In the genomic region with DNA sequence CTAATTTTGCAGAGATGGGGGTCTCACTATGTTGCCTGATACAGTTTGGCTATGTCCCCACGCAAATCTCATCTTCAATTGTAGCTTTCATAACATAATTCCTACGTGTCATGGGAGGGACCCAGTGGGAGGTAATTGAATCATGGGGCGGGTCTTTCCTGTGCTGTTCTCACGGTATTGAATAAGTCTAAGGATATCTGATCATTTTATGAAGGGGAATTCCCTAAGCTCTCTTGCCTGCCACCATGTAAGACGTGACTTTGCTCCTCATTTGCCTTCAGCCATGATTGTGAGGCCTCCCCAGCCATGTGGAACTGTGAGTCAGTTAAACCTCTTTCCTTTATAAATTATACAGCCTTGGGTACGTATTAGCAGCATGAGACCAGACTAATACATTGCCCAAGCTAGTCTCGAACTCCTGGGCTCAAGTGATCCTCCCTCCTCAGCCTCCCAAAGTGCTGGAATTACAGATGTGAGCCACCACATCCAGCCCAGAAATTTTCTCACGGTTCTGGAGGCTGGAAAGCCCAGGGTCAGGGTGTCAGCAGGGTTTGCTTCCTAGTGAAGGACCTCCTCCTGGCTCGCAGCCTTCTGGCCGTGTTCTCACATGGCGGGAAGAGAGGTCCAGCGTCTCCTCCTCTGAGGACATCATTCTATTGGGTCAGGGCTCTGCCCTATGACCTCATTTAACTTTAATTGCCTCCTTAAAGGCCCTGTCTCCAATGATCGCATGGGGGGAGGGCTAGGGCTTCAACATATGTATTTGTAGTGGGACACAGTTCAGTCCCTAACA, we compare ENCODE assay signal across 21 cellular contexts. TPM values are rescaled to one million over a fixed set of nuclear protein-coding genes. Genes with fewer than 3 reads are reported as not detected.
"Had no signal": no experiment of that assay in that cellular context is flagged by ENCODE, and none has a peak within 500 bp of the region (broad histone marks: within the 10 kb centered on the region; RNA-seq: fewer than 3 reads in every experiment).

No MANE protein-coding gene starts in this region.

- H3K4me3 Mint-ChIP-seq: activated B cell treated with CpG ODN at 0.5 μM for 24 hours; activated CD4-positive, alpha-beta T cell treated with anti-CD3 and anti-CD28 coated beads, Interleukin-2, amount 10 ng/mL, durations not matched to agents 7 days and 5 days; activated naive CD4-positive, alpha-beta T cell treated with anti-CD3 and anti-CD28 coated beads for 36 hours; immature natural killer cell; natural killer cell treated with Interleukin-12 subunit alpha and Interleukin-12 subunit beta and Interleukin-15 and Interleukin-18, amount 100 ng/mL, for 72 hours had no signal

- H3K27ac ChIP-seq: esophagus squamous epithelium, sigmoid colon, SJSA1, vagina had no signal

- H3K36me3 Mint-ChIP-seq: natural killer cell treated with Interleukin-12 subunit alpha and Interleukin-12 subunit beta and Interleukin-15 and Interleukin-18, amount 100 ng/mL, for 72 hours had no signal

- H3K4me3 ChIP-seq: esophagus squamous epithelium, sigmoid colon, SJSA1, tibial artery, vagina had no signal

- H3K9me3 Mint-ChIP-seq: activated CD4-positive, alpha-beta T cell treated with anti-CD3 and anti-CD28 coated beads, Interleukin-2, amount 10 ng/mL, durations not matched to agents 7 days and 5 days; activated naive CD4-positive, alpha-beta T cell treated with anti-CD3 and anti-CD28 coated beads for 36 hours; activated T-helper 2 cell treated with anti-CD3 and anti-CD28 coated beads, Interferon-gamma antibody, Interleukin-2, Interleukin-4, amounts not matched to agents 10 μg/mL and 5 μg/mL and 100 μg/mL, durations not matched to agents 14 hours and 24 hours and 36 hours; immature natural killer cell; natural killer cell treated with Interleukin-12 subunit alpha and Interleukin-12 subunit beta and Interleukin-15 and Interleukin-18, amount 100 ng/mL, for 72 hours had no signal

- DNase-seq: activated B cell treated with CpG ODN at 0.5 μM for 24 hours; activated CD4-positive, alpha-beta T cell treated with anti-CD3 and anti-CD28 coated beads, Interleukin-2, amount 10 ng/mL, durations not matched to agents 7 days and 5 days; activated naive CD4-positive, alpha-beta T cell treated with anti-CD3 and anti-CD28 coated beads for 36 hours; caudate nucleus; esophagus squamous epithelium; immature natural killer cell; mesendoderm; sigmoid colon; stimulated activated CD4-positive, alpha-beta T cell treated with anti-CD3 and anti-CD28 coated beads, Interleukin-2, amount 100 ng/mL, for 24 hours; T-helper 2 cell; tibial artery had no signal

- FAIRE-seq: astrocyte, colon had no signal

- H3K4me1 Mint-ChIP-seq: activated B cell treated with CpG ODN at 0.5 μM for 24 hours, immature natural killer cell had no signal

- H3K4me1 ChIP-seq: SJSA1, vagina had no signal

- H3K27me3 Mint-ChIP-seq: activated B cell treated with CpG ODN at 0.5 μM for 24 hours; activated CD4-positive, alpha-beta T cell treated with anti-CD3 and anti-CD28 coated beads, Interleukin-2, amount 10 ng/mL, durations not matched to agents 7 days and 5 days; natural killer cell treated with Interleukin-12 subunit alpha and Interleukin-12 subunit beta and Interleukin-15 and Interleukin-18, amount 100 ng/mL, for 72 hours had no signal

- H3K27me3 ChIP-seq: esophagus squamous epithelium, sigmoid colon, SJSA1, tibial artery, vagina had no signal

- H3K27ac Mint-ChIP-seq: activated B cell treated with CpG ODN at 0.5 μM for 24 hours; activated CD4-positive, alpha-beta T cell treated with anti-CD3 and anti-CD28 coated beads, Interleukin-2, amount 10 ng/mL, durations not matched to agents 7 days and 5 days; activated naive CD4-positive, alpha-beta T cell treated with anti-CD3 and anti-CD28 coated beads for 36 hours; activated T-helper 2 cell treated with anti-CD3 and anti-CD28 coated beads, Interferon-gamma antibody, Interleukin-2, Interleukin-4, amounts not matched to agents 10 μg/mL and 5 μg/mL and 100 μg/mL, durations not matched to agents 14 hours and 24 hours and 36 hours; natural killer cell treated with Interleukin-12 subunit alpha and Interleukin-12 subunit beta and Interleukin-15 and Interleukin-18, amount 100 ng/mL, for 72 hours had no signal

- ATAC-seq: natural killer cell treated with Interleukin-12 subunit alpha and Interleukin-12 subunit beta and Interleukin-15 and Interleukin-18, amount 100 ng/mL, for 72 hours had no signal

- H3K9me3 ChIP-seq: esophagus squamous epithelium, sigmoid colon, SJSA1, tibial artery, vagina had no signal

RNA-seq across cellular contexts. Expression of gene LRRC10B, which starts 40.7 kb away (rescaled TPM):
- total RNA-seq: activated B cell treated with CpG ODN at 0.5 μM for 24 hours; activated CD4-positive, alpha-beta T cell treated with anti-CD3 and anti-CD28 coated beads, Interleukin-2, amount 10 ng/mL, durations not matched to agents 7 days and 5 days; activated CD8-positive, alpha-beta memory T cell treated with anti-CD3 and anti-CD28 coated beads for 36 hours; activated naive CD4-positive, alpha-beta T cell treated with anti-CD3 and anti-CD28 coated beads for 36 hours; fibroblast of villous mesenchyme; natural killer cell treated with Interleukin-12 subunit alpha and Interleukin-12 subunit beta and Interleukin-15 and Interleukin-18, amount 100 ng/mL, for 72 hours; osteocyte; pulmonary artery endothelial cell; SJSA1 had no signal
- polyA plus RNA-seq: immature natural killer cell had no signal
